ENCODE assay signal across 1 cellular context in genomic region chr9:112380771-112381181, GRCh38.
TF ChIP-seq lines count a peak whose summit lies in the region.

No MANE protein-coding gene starts in this region.

TF ChIP-seq in SK-N-SH, 30 proteins besides CTCF, POLR2A, EP300 and RAD21 (continued from another document):
- TF ChIP-seq ZBTB33 (IDR thresholded peaks at IDR 0.05; ENCODE audit: borderline replicate concordance, low read depth) (no peak), YY1 (IDR thresholded peaks at IDR 0.05; ENCODE audit: low read depth) (no peak), MXI1 (IDR thresholded peaks at IDR 0.05; ENCODE audit: low read depth, low read length) (no peak), TCF12 (IDR thresholded peaks at IDR 0.05) (no peak), REST (IDR thresholded peaks at IDR 0.05; ENCODE audit: low read depth, low read length) (no peak), RXRA (IDR thresholded peaks at IDR 0.05; ENCODE audit: borderline replicate concordance, low read depth) (no peak), PBX3 (IDR thresholded peaks at IDR 0.05) (no peak), JUND (IDR thresholded peaks at IDR 0.05) (no peak), TEAD4 (IDR thresholded peaks at IDR 0.05; ENCODE audit: borderline replicate concordance, insufficient read depth) (no peak), RFX5 (IDR thresholded peaks at IDR 0.05; ENCODE audit: low read length) (no peak), EZH2phosphoT487 (IDR thresholded peaks at IDR 0.05; ENCODE audit: borderline replicate concordance, low read depth) (no peak), TAF1 (IDR thresholded peaks at IDR 0.05; ENCODE audit: borderline replicate concordance, low read depth, low read length) (no peak)
